1 cellular context compared by ENCODE assay signal in the genomic region with DNA sequence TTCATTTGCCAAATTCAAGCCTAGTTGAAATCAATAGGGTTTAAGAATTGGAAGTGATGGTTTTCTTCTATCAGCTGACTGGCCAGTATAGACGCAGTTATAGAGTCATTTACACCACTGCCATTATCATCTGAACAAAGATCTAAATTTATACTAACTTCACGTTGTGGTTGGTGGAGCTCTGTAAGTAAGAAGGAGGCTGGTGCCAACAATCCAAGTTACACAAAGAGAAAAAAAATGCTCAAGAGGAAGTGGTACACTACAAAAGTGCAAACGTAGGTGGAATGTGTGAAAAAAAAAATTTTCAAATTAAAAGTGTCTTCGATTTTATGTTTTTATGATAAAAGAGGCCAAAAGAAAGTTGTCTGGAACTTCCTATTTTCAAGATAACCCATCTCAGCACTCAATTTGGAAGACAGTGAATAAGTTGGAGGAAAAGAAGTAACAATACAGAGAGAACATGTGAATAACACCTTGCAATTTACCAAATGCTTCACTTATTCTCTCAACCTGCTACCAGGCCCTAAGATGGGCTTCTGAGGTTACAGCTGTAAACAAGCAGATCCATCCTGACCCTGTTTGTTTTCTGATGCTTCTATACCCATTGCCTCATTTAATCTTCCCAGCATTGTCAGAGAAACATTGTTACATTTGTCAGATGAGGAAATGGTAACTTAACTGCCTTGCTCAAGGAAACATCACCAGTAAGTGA.
TF ChIP-seq lines count a peak whose summit lies in the region.

No MANE protein-coding gene starts in this region.

TF ChIP-seq in GM12878, 131 proteins besides CTCF, POLR2A, EP300 and RAD21 (continued from another document):
- TF ChIP-seq TCF7 (IDR thresholded peaks at IDR 0.05; ENCODE audit: borderline replicate concordance): no peak
- TF ChIP-seq, protein P1, sequence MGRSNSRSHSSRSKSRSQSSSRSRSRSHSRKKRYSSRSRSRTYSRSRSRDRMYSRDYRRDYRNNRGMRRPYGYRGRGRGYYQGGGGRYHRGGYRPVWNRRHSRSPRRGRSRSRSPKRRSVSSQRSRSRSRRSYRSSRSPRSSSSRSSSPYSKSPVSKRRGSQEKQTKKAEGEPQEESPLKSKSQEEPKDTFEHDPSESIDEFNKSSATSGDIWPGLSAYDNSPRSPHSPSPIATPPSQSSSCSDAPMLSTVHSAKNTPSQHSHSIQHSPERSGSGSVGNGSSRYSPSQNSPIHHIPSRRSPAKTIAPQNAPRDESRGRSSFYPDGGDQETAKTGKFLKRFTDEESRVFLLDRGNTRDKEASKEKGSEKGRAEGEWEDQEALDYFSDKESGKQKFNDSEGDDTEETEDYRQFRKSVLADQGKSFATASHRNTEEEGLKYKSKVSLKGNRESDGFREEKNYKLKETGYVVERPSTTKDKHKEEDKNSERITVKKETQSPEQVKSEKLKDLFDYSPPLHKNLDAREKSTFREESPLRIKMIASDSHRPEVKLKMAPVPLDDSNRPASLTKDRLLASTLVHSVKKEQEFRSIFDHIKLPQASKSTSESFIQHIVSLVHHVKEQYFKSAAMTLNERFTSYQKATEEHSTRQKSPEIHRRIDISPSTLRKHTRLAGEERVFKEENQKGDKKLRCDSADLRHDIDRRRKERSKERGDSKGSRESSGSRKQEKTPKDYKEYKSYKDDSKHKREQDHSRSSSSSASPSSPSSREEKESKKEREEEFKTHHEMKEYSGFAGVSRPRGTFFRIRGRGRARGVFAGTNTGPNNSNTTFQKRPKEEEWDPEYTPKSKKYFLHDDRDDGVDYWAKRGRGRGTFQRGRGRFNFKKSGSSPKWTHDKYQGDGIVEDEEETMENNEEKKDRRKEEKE (IDR thresholded peaks at IDR 0.05): no peak
- no peak for TF ChIP-seq RELA (IDR thresholded peaks at IDR 0.05; ENCODE audit: borderline replicate concordance, partially characterized antibody)
- TF ChIP-seq HDAC2 (IDR thresholded peaks at IDR 0.05): no peak
- TF ChIP-seq, protein P2, sequence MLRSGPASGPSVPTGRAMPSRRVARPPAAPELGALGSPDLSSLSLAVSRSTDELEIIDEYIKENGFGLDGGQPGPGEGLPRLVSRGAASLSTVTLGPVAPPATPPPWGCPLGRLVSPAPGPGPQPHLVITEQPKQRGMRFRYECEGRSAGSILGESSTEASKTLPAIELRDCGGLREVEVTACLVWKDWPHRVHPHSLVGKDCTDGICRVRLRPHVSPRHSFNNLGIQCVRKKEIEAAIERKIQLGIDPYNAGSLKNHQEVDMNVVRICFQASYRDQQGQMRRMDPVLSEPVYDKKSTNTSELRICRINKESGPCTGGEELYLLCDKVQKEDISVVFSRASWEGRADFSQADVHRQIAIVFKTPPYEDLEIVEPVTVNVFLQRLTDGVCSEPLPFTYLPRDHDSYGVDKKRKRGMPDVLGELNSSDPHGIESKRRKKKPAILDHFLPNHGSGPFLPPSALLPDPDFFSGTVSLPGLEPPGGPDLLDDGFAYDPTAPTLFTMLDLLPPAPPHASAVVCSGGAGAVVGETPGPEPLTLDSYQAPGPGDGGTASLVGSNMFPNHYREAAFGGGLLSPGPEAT (IDR thresholded peaks at IDR 0.05; ENCODE audit: low read depth): peak; percentile 47; the same call in 1 of the 2 replicates
- no peak for TF ChIP-seq BCL11A (IDR thresholded peaks at IDR 0.05; ENCODE audit: low read depth, low read length)
- no peak for TF ChIP-seq MXI1 (IDR thresholded peaks at IDR 0.05; ENCODE audit: low read depth, low read length)
- TF ChIP-seq DPF2 (IDR thresholded peaks at IDR 0.05): peak; percentile 52; the same call in 1 of the 2 replicates
- TF ChIP-seq PAX5 (IDR thresholded peaks at IDR 0.05; ENCODE audit: borderline replicate concordance, low read depth, low read length): no peak
- TF ChIP-seq RBBP5 (conservative IDR thresholded peaks at IDR 0.05): no peak
- TF ChIP-seq EED (IDR thresholded peaks at IDR 0.05; ENCODE audit: low read depth): no peak
- TF ChIP-seq JUND (IDR thresholded peaks at IDR 0.05; ENCODE audit: low read depth, low read length): no peak
